14 cellular contexts compared by ENCODE assay signal in the genomic region with DNA sequence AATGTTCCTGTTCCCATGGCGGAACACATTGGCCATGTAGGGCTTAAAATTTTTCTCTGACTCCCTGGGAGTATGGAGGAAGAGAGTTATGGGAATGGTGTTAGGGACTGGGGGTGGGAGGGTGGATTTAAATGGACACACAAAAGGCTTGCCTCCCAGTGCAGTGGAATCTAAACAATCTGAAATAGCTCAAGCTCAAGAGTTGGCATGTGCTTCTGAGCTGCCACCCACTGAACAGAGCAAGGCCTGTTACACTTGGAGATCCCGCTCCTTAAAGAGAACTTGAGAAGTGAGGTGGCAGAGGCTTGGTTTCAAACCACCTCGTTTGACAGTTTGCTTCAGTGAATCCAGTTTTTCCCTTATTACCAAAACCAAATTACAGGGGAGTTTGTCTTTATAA.
A peak's percentile ranks its signal among the peaks of the same experiment; 100 is the strongest.
DNase-seq lines count a peak whose midpoint lies in the region; ATAC-seq and TF ChIP-seq lines count a peak whose summit lies in the region.
"Had no signal": no experiment of that assay in that cellular context is flagged by ENCODE, and none has a peak within 500 bp of the region (broad histone marks: within the 10 kb centered on the region; RNA-seq: fewer than 3 reads in every experiment).

No MANE protein-coding gene starts in this region.

- no peaks in the 10 kb centered on the region; the same call in 1 of the 2 replicates for H3F3A ChIP-seq in GM23338 (replicated peaks; ENCODE audit: low read depth)
- H3F3A ChIP-seq in smooth muscle cell (ENCODE audit: low read depth), result peaks cover 9% of the 10 kb centered on the region

- no peak overlapping the region for H3K27ac Mint-ChIP-seq in GM23338
- peak overlapping the region; percentile 84 for H3K27ac Mint-ChIP-seq in chondrocyte (ENCODE audit: unreplicated experiment)

- H2AFZ ChIP-seq in GM23338 (no peak overlapping the region), smooth muscle cell (ENCODE audit: low read depth) (no peak overlapping the region)

- no peak overlapping the region for H3K4me2 ChIP-seq in GM23338
- no peak overlapping the region for H3K4me2 ChIP-seq in smooth muscle cell

- no peaks in the 10 kb centered on the region; the same call in 1 of the 2 replicates for H3K9me2 ChIP-seq in GM23338 (ENCODE audit: insufficient read depth)

- H3K27me3 Mint-ChIP-seq in GM23338 (ENCODE audit: insufficient read depth, low read depth, poor library complexity) (no peaks in the 10 kb centered on the region), chondrocyte (ENCODE audit: low read depth) (no peaks in the 10 kb centered on the region)

- H3K4me3 Mint-ChIP-seq in GM23338 (no peak overlapping the region), chondrocyte (ENCODE audit: unreplicated experiment) (no peak overlapping the region)

- ATAC-seq in GM23338 (no peak), left lung (peak; percentile 77), GM18511 (IDR thresholded peaks at IDR 0.05; ENCODE audit: unreplicated experiment) (no peak)
- ATAC-seq: left colon had no signal

- H3K9me3 Mint-ChIP-seq in GM23338 (no peaks in the 10 kb centered on the region), chondrocyte (ENCODE audit: low read depth) (no peaks in the 10 kb centered on the region)

- H3K4me1 Mint-ChIP-seq in GM23338 (peaks cover 46% of the 10 kb centered on the region), chondrocyte (ENCODE audit: low read depth) (peaks cover 52% of the 10 kb centered on the region)

- H3K79me2 ChIP-seq in GM23338 (replicated peaks; ENCODE audit: insufficient read depth) (peaks cover 48% of the 10 kb centered on the region), smooth muscle cell (ENCODE audit: low read depth) (peaks cover 33% of the 10 kb centered on the region)

- DNase-seq in GM23338 (ENCODE audit: low spot score) (no peak), chondrocyte (ENCODE audit: low spot score) (no peak), left lung (peak in 1 of 2 donors; percentile 34), smooth muscle cell (lab: John Stamatoyannopoulos, UW; ENCODE audit: unreplicated experiment) (no peak), epidermal melanocyte (ENCODE audit: insufficient read length, low spot score) (no peak), OCI-M1 (lab: John Stamatoyannopoulos, UW) (no peak)
- DNase-seq in activated naive CD4-positive, alpha-beta T cell (lab: John Stamatoyannopoulos, UW), result no peak
- DNase-seq: activated gamma-delta T cell treated with Interleukin-2 at 50 U/mL for 16 hours, DMS53, hippocampal formation, left colon, NCI-H2171 had no signal

- H3K4me1 ChIP-seq in GM23338 (ENCODE audit: insufficient read depth) (peaks cover 21% of the 10 kb centered on the region), left lung (peaks cover 10 to 22% of the 10 kb centered on the region in 2 donors), smooth muscle cell (ENCODE audit: low read depth) (peaks cover 16% of the 10 kb centered on the region)

- H4K20me1 ChIP-seq in GM23338 (replicated peaks; ENCODE audit: insufficient read depth) (peaks cover 16% of the 10 kb centered on the region), smooth muscle cell (ENCODE audit: low read depth) (no peaks in the 10 kb centered on the region)

- TF ChIP-seq CTCF in GM23338 (conservative IDR thresholded peaks at IDR 0.05; ENCODE audit: low read depth in 2 of 2), result no peak
- no peak for TF ChIP-seq CTCF in chondrocyte (IDR thresholded peaks at IDR 0.05)
- no peak for TF ChIP-seq CTCF in left lung (IDR thresholded peaks at IDR 0.05)
- TF ChIP-seq CTCF in smooth muscle cell (IDR thresholded peaks at IDR 0.05; ENCODE audit: borderline replicate concordance, insufficient read depth, poor library complexity, severe bottlenecking), result no peak

- H3K27ac ChIP-seq in GM23338 (ENCODE audit: low read depth) (0 out of 2 replicates have a peak overlapping the region, but pooled peaks have one; percentile 19), left lung (peak overlapping the region in 1 of 2 donors; percentile 55), smooth muscle cell (ENCODE audit: low read depth) (peak overlapping the region; percentile 66)
- H3K27ac ChIP-seq: VCaP had no signal

- H3K4me3 ChIP-seq in GM23338 (no peak overlapping the region), left lung (no peak overlapping the region), smooth muscle cell (no peak overlapping the region)

- intact Hi-C loops in left lung (cut with DNase I), result no loop called here

- H3K9ac ChIP-seq in smooth muscle cell (ENCODE audit: low read depth), result no peak overlapping the region

- H3K9me3 ChIP-seq in left lung (no peaks in the 10 kb centered on the region), smooth muscle cell (replicated peaks; ENCODE audit: low read depth) (no peaks in the 10 kb centered on the region)

- WGBS in smooth muscle cell (ENCODE audit: low lambda C conversion rate), result 39% methylated on average over 3 of the region's 3 CpGs

- H3K36me3 Mint-ChIP-seq in GM23338 (ENCODE audit: low read depth), result peaks cover 24% of the 10 kb centered on the region
- peaks cover 10% of the 10 kb centered on the region for H3K36me3 Mint-ChIP-seq in chondrocyte (ENCODE audit: low read depth)

- H3K27me3 ChIP-seq in GM23338 (ENCODE audit: insufficient read depth), result no peaks in the 10 kb centered on the region
- no peaks in the 10 kb centered on the region for H3K27me3 ChIP-seq in left lung
- H3K27me3 ChIP-seq in smooth muscle cell (ENCODE audit: low read depth), result no peaks in the 10 kb centered on the region

- H3K36me3 ChIP-seq in GM23338 (ENCODE audit: insufficient read depth), result peaks cover 31% of the 10 kb centered on the region
- no peaks in the 10 kb centered on the region for H3K36me3 ChIP-seq in left lung
- H3K36me3 ChIP-seq in smooth muscle cell (ENCODE audit: low read depth), result peaks cover 3% of the 10 kb centered on the region

TF ChIP-seq in GM23338, 12 proteins besides CTCF, POLR2A, EP300 and RAD21 (continues in another document):
- TF ChIP-seq POLR2AphosphoS5 (IDR thresholded peaks at IDR 0.05; ENCODE audit: low read depth), result no peak
- TF ChIP-seq ZNF331 (CRISPR knock-in tag; IDR thresholded peaks at IDR 0.05; ENCODE audit: low read depth), result no peak
- no peak for TF ChIP-seq EZH2 (IDR thresholded peaks at IDR 0.05; ENCODE audit: low read depth, unreplicated experiment)
- TF ChIP-seq EZH2phosphoT487 (IDR thresholded peaks at IDR 0.05; ENCODE audit: unreplicated experiment), result no peak
- TF ChIP-seq JUNB (IDR thresholded peaks at IDR 0.05; ENCODE audit: unreplicated experiment), result no peak
- TF ChIP-seq CREB1 (CRISPR knock-in tag; IDR thresholded peaks at IDR 0.05; ENCODE audit: low read depth), result no peak
- no peak for TF ChIP-seq NANOG (IDR thresholded peaks at IDR 0.05; ENCODE audit: borderline replicate concordance)
- TF ChIP-seq, protein P1, sequence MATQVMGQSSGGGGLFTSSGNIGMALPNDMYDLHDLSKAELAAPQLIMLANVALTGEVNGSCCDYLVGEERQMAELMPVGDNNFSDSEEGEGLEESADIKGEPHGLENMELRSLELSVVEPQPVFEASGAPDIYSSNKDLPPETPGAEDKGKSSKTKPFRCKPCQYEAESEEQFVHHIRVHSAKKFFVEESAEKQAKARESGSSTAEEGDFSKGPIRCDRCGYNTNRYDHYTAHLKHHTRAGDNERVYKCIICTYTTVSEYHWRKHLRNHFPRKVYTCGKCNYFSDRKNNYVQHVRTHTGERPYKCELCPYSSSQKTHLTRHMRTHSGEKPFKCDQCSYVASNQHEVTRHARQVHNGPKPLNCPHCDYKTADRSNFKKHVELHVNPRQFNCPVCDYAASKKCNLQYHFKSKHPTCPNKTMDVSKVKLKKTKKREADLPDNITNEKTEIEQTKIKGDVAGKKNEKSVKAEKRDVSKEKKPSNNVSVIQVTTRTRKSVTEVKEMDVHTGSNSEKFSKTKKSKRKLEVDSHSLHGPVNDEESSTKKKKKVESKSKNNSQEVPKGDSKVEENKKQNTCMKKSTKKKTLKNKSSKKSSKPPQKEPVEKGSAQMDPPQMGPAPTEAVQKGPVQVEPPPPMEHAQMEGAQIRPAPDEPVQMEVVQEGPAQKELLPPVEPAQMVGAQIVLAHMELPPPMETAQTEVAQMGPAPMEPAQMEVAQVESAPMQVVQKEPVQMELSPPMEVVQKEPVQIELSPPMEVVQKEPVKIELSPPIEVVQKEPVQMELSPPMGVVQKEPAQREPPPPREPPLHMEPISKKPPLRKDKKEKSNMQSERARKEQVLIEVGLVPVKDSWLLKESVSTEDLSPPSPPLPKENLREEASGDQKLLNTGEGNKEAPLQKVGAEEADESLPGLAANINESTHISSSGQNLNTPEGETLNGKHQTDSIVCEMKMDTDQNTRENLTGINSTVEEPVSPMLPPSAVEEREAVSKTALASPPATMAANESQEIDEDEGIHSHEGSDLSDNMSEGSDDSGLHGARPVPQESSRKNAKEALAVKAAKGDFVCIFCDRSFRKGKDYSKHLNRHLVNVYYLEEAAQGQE (IDR thresholded peaks at IDR 0.05; ENCODE audit: unreplicated experiment), result no peak
- TF ChIP-seq, protein P2, sequence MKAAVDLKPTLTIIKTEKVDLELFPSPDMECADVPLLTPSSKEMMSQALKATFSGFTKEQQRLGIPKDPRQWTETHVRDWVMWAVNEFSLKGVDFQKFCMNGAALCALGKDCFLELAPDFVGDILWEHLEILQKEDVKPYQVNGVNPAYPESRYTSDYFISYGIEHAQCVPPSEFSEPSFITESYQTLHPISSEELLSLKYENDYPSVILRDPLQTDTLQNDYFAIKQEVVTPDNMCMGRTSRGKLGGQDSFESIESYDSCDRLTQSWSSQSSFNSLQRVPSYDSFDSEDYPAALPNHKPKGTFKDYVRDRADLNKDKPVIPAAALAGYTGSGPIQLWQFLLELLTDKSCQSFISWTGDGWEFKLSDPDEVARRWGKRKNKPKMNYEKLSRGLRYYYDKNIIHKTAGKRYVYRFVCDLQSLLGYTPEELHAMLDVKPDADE (IDR thresholded peaks at IDR 0.05), result no peak
- TF ChIP-seq ZNF114 (CRISPR knock-in tag; IDR thresholded peaks at IDR 0.05), result no peak
